In genomic region chr3:23944861-23945652, GRCh38 we compare ENCODE assay signal across 8 cellular contexts. TPM values are rescaled to one million over a fixed set of nuclear protein-coding genes. Genes with fewer than 3 reads are reported as not detected.
A peak's percentile ranks its signal among the peaks of the same experiment; 100 is the strongest.
DNase-seq lines count a peak whose midpoint lies in the region; ATAC-seq, FAIRE-seq and TF ChIP-seq lines count a peak whose summit lies in the region.

Gene NR1D2 (plus strand): TSS chr3:23945286. CDS start chr3:23945579, 293 bp downstream.

- H3K36me3 ChIP-seq in keratinocyte (ENCODE audit: control insufficient read depth in 2 of 2, extremely low read depth in 1 of 2, insufficient read depth in 2 of 2, low read length in 2 of 2), result no peaks in the 10 kb centered on the region

- no peaks in the 10 kb centered on the region for H3K9me3 ChIP-seq in keratinocyte (ENCODE audit: control insufficient read depth, low read depth, low read length)

- H3K79me2 ChIP-seq in keratinocyte (ENCODE audit: control insufficient read depth, insufficient read depth, low read length), result peaks cover 13% of the 10 kb centered on the region

- H3K9me1 ChIP-seq in keratinocyte (ENCODE audit: control insufficient read depth, extremely low read depth, insufficient read depth, low read length), result no peaks in the 10 kb centered on the region

- H3K27ac ChIP-seq in 22Rv1, result peak within 1 kb of the TSS; percentile 90
- peak within 1 kb of the TSS; percentile 94 for H3K27ac ChIP-seq in keratinocyte (ENCODE audit: control insufficient read depth, insufficient read depth, low read length)

- H4K20me1 ChIP-seq in keratinocyte (ENCODE audit: control insufficient read depth, extremely low read depth, insufficient read depth, low read length), result no peaks in the 10 kb centered on the region

- H3K4me2 ChIP-seq in keratinocyte (ENCODE audit: control insufficient read depth, extremely low read depth, insufficient read depth, low read depth, low read length), result peak within 1 kb of the TSS; percentile 90

- peak within 1 kb of the TSS; percentile 94 for H2AFZ ChIP-seq in keratinocyte (ENCODE audit: control insufficient read depth, low read length)

- peak within 1 kb of the TSS; percentile 65 to 86 (median 82) for H3K4me3 ChIP-seq in keratinocyte (ENCODE audit: control insufficient read depth in 2 of 3, extremely low read depth in 1 of 3, insufficient read depth in 2 of 3, low read depth in 1 of 3, low read length in 3 of 3)

- ATAC-seq in GM18499 (IDR thresholded peaks at IDR 0.05; ENCODE audit: insufficient read depth, unreplicated experiment), result peak; percentile 14
- ATAC-seq in HG02885 (IDR thresholded peaks at IDR 0.05; ENCODE audit: poor library complexity, unreplicated experiment), result peak; percentile 64

- no peak for FAIRE-seq in keratinocyte (lab: Jason Lieb, UNC)

- H3K9ac ChIP-seq in keratinocyte (ENCODE audit: control insufficient read depth, extremely low read depth, insufficient read depth, low read length), result peak within 1 kb of the TSS; percentile 88

- dilution Hi-C loops in keratinocyte (cut with MboI; ENCODE audit: extremely low pct_ligation_motif_present, low sequenced_read_pairs), result no loop called here

- peak; percentile 73 for DNase-seq in NCI-H2029 treated with DMSO at 0.1 percent for 48 hours (lab: John Stamatoyannopoulos, UW)
- peak; percentile 51 for DNase-seq in activated CD4-positive, CD25-positive, alpha-beta regulatory T cell treated with anti-CD3 and anti-CD28 coated beads, Interleukin-2, amount 50 U/mL, for 16 hours (ENCODE audit: low read depth, low spot score)
- peak; percentile 80 for DNase-seq in central memory CD4-positive, alpha-beta T cell
- DNase-seq in keratinocyte (ENCODE audit: low read depth, low spot score), result no peak
- peak; percentile 34 to 76 (median 43) for DNase-seq in stimulated activated CD4-positive, alpha-beta T cell treated with anti-CD3 and anti-CD28 coated beads, Interleukin-12 subunit alpha, Interleukin-12 subunit beta, amount 100 ng/mL, for 48 hours (ENCODE audit: low read depth in 2 of 3, low spot score in 1 of 3)

- peaks cover 37% of the 10 kb centered on the region for H3K4me1 ChIP-seq in keratinocyte (ENCODE audit: control insufficient read depth, extremely low read depth, insufficient read depth, low read length)

- peaks cover 5% of the 10 kb centered on the region for H3K27me3 ChIP-seq in keratinocyte (ENCODE audit: control insufficient read depth, extremely low read depth, insufficient read depth, low read length)

- TF ChIP-seq CTCF in 22Rv1 (IDR thresholded peaks at IDR 0.05), result peak; percentile 25
- peak in 1 of 3 experiments; percentile 22 for TF ChIP-seq CTCF in keratinocyte (optimal IDR thresholded peaks at IDR 0.05 in 1 of 3, IDR thresholded peaks at IDR 0.05 in 1 of 3, conservative IDR thresholded peaks at IDR 0.05 in 1 of 3; ENCODE audit: extremely low read depth in 1 of 3, insufficient read depth in 2 of 3, low read length in 3 of 3)

RNA-seq across cellular contexts. Expression of gene NR1D2, which starts in this region (rescaled TPM):
- polyA plus RNA-seq in keratinocyte, result 3.8 to 10.3 TPM (median 8.7 TPM) in 3 replicates
- 27.1 TPM for polyA plus RNA-seq in keratinocyte (2011; ENCODE audit: low read depth)
- 4.8 and 6.8 TPM in 2 replicates for polyA plus RNA-seq in keratinocyte (2011; cell fraction: cytosol; rRNA removed)
- 4.8 and 6.0 TPM in 2 replicates for polyA plus RNA-seq in keratinocyte (2011; cell fraction: nucleus; rRNA removed)
- polyA plus RNA-seq in keratinocyte (2012; ENCODE audit: low replicate concordance), result 7.4 and 18.1 TPM in 2 replicates
- polyA minus RNA-seq in keratinocyte, result 4.6 to 28.4 TPM (median 7.6 TPM) in 3 replicates
- 13.6 TPM for polyA minus RNA-seq in keratinocyte (2011; cell fraction: cytosol; rRNA and poly(A)+ RNA removed)
- polyA minus RNA-seq in keratinocyte (2011; cell fraction: nucleus; rRNA and poly(A)+ RNA removed), result 5.4 and 16.9 TPM in 2 replicates
